In genomic region chr11:62081378-62082291, GRCh38 we compare ENCODE assay signal across 8 cellular contexts. TPM values are rescaled to one million over a fixed set of nuclear protein-coding genes. Genes with fewer than 3 reads are reported as not detected.
DNase-seq lines count a peak whose midpoint lies in the region; ATAC-seq and TF ChIP-seq lines count a peak whose summit lies in the region.

No MANE protein-coding gene starts in this region.

- POLR2A ChIA-PET in Panc1 (lab: Charles Lee) = interaction anchor here (0.5 to 0.6 kb wide), 3 partner anchors 60 to 173 kb away, joined by 3 to 19 read pairs (median 4); no protein-coding TSS in a partner anchor

- no peaks in the 10 kb centered on the region for H3K36me3 ChIP-seq in Panc1 (ENCODE audit: control insufficient read depth, insufficient read depth, low read length)

- in situ Hi-C loops in Panc1 (cut with HindIII; ENCODE audit: low pct_unique_long_range_greater_than_20kb, low sequenced_read_pairs) = no loop called here

- H3K4me1 ChIP-seq in Panc1 (ENCODE audit: control insufficient read depth, insufficient read depth, low read length) = peaks cover 5% of the 10 kb centered on the region; the same call in 1 of the 2 replicates

- H3K4me3 Mint-ChIP-seq in Calu3 (ENCODE audit: low read depth, unreplicated experiment) (no peak overlapping the region), nephron progenitor cell (peak overlapping the region; percentile 21)
- H3K4me3 Mint-ChIP-seq in activated T-cell treated with anti-CD3 and anti-CD28 coated beads, Interleukin-2, amount 50 U/mL, for 4 hours = peak overlapping the region; percentile 7

- H3K27me3 Mint-ChIP-seq in Calu3 (ENCODE audit: unreplicated experiment) (no peaks in the 10 kb centered on the region), nephron progenitor cell (ENCODE audit: low read depth, poor library complexity) (peaks cover 9% of the 10 kb centered on the region)
- peaks cover 2% of the 10 kb centered on the region for H3K27me3 Mint-ChIP-seq in activated T-cell treated with anti-CD3 and anti-CD28 coated beads, Interleukin-2, amount 50 U/mL, for 4 hours (ENCODE audit: low read depth)

- BruUV-seq in Calu3 (replicated peaks; lab: Mats Ljungman, UMichigan) (no TSS peak), Panc1 (replicated peaks; lab: Mats Ljungman, UMichigan) (no TSS peak)

- intact Hi-C loops in Calu3 (cut with micrococcal nuclease; ENCODE audit: unreplicated experiment) (loop anchor here (1.0 kb wide), 2 partner anchors 182 to 210 kb away; no protein-coding TSS in a partner anchor), Panc1 (cut with micrococcal nuclease; ENCODE audit: unreplicated experiment) (loop anchor here (1.0 to 5.0 kb wide), 3 partner anchors 110 to 185 kb away; no protein-coding TSS in a partner anchor)

- no peak overlapping the region for H3K27ac Mint-ChIP-seq in Calu3 (ENCODE audit: unreplicated experiment)
- no peak overlapping the region for H3K27ac Mint-ChIP-seq in nephron progenitor cell

- no peaks in the 10 kb centered on the region for H3K27me3 ChIP-seq in Panc1 (ENCODE audit: control insufficient read depth, insufficient read depth, low read length)

- peak overlapping the region in 1 of 2 experiments; percentile 25; a peak in 2 of 4 replicates for H3K4me3 ChIP-seq in Panc1 (ENCODE audit: low read depth in 2 of 2, low read length in 2 of 2)

- DNase-seq in Calu3 = peak; percentile 87
- peak; percentile 57 for DNase-seq in LHCN-M2 (ENCODE audit: low read depth)
- peak; percentile 39 for DNase-seq in Panc1 (ENCODE audit: low read depth, low spot score)
- peak; percentile 83 for DNase-seq in activated T-cell treated with anti-CD3 and anti-CD28 coated beads, Interleukin-2, amount 50 U/mL, for 4 hours
- DNase-seq in fibroblast of gingiva (ENCODE audit: low read depth) = peak; percentile 53
- DNase-seq in nephron progenitor cell = peak; percentile 88
- DNase-seq in stimulated activated naive CD4-positive, alpha-beta T cell treated with Interleukin-2 at 50 U/mL for 16 hours (lab: John Stamatoyannopoulos, UW) = peak; percentile 63

- CTCF ChIA-PET in Calu3 (lab: Charles Lee) (interaction anchor here (0.6 to 2.7 kb wide), 19 partner anchors 9 to 290 kb away, joined by 3 to 72 read pairs (median 4); partner anchors contain the start of gene FADS1), Panc1 (lab: Charles Lee) (interaction anchor here (0.5 to 2.7 kb wide), 21 partner anchors 20 to 285 kb away, joined by 3 to 72 read pairs (median 4); partner anchors contain the start of gene FTH1)

- peak; percentile 96 for ATAC-seq in Panc1
- ATAC-seq in activated T-cell treated with anti-CD3 and anti-CD28 coated beads, Interleukin-2, amount 50 U/mL, for 4 hours = peak; percentile 75 to 80
- no peak for ATAC-seq in GM19395 (IDR thresholded peaks at IDR 0.05; ENCODE audit: unreplicated experiment)

- 0 out of 2 replicates have a peak, but pooled peaks cover 3% of the 10 kb centered on the region for H3K9me3 ChIP-seq in Panc1 (ENCODE audit: control insufficient read depth, insufficient read depth, low read depth, low read length)

- H3K36me3 Mint-ChIP-seq in Calu3 (ENCODE audit: insufficient read depth, unreplicated experiment) = no peaks in the 10 kb centered on the region
- H3K36me3 Mint-ChIP-seq in activated T-cell treated with anti-CD3 and anti-CD28 coated beads, Interleukin-2, amount 50 U/mL, for 4 hours (ENCODE audit: insufficient read depth) = no peaks in the 10 kb centered on the region
- no peaks in the 10 kb centered on the region for H3K36me3 Mint-ChIP-seq in nephron progenitor cell (ENCODE audit: low read depth)

- H3K4me1 Mint-ChIP-seq in Calu3 (ENCODE audit: low read depth, unreplicated experiment) (no peaks in the 10 kb centered on the region), nephron progenitor cell (peaks cover 9% of the 10 kb centered on the region)
- H3K4me1 Mint-ChIP-seq in activated T-cell treated with anti-CD3 and anti-CD28 coated beads, Interleukin-2, amount 50 U/mL, for 4 hours (ENCODE audit: low read depth) = peaks cover 8% of the 10 kb centered on the region

- H3K27ac ChIP-seq in Panc1 (ENCODE audit: low read length) = no peak overlapping the region

- H3K9me3 Mint-ChIP-seq in Calu3 (ENCODE audit: low read depth, unreplicated experiment) = no peaks in the 10 kb centered on the region
- no peaks in the 10 kb centered on the region for H3K9me3 Mint-ChIP-seq in activated T-cell treated with anti-CD3 and anti-CD28 coated beads, Interleukin-2, amount 50 U/mL, for 4 hours
- peaks cover 14% of the 10 kb centered on the region for H3K9me3 Mint-ChIP-seq in nephron progenitor cell

- TF ChIP-seq CTCF in Calu3 (IDR thresholded peaks at IDR 0.05; ENCODE audit: unreplicated experiment) (peak; percentile 90), Panc1 (IDR thresholded peaks at IDR 0.05) (peak; percentile 97), nephron progenitor cell (IDR thresholded peaks at IDR 0.05) (peak; percentile 92)

RNA-seq across cellular contexts. Expression of gene INCENP, which starts 42.2 kb away (rescaled TPM):
- total RNA-seq in Calu3 (2022) = 94.3 and 115 TPM in 2 replicates
- 76.5 and 86.6 TPM in 2 replicates for total RNA-seq in LHCN-M2 (2014; rRNA removed)
- 23.5 TPM for polyA plus RNA-seq in LHCN-M2 (2012)
- 81.5 TPM for total RNA-seq in Panc1 (2021; ENCODE audit: unreplicated experiment)
- polyA plus RNA-seq in Panc1 (2012; ENCODE audit: insufficient read length) = 35.1 TPM
- total RNA-seq in activated T-cell treated with anti-CD3 and anti-CD28 coated beads, Interleukin-2, amount 50 U/mL, for 4 hours = 10 to 100 TPM; 29.9 to 36.3 (median 32.8) TPM
